8 cellular contexts compared by ENCODE assay signal in the genomic region with DNA sequence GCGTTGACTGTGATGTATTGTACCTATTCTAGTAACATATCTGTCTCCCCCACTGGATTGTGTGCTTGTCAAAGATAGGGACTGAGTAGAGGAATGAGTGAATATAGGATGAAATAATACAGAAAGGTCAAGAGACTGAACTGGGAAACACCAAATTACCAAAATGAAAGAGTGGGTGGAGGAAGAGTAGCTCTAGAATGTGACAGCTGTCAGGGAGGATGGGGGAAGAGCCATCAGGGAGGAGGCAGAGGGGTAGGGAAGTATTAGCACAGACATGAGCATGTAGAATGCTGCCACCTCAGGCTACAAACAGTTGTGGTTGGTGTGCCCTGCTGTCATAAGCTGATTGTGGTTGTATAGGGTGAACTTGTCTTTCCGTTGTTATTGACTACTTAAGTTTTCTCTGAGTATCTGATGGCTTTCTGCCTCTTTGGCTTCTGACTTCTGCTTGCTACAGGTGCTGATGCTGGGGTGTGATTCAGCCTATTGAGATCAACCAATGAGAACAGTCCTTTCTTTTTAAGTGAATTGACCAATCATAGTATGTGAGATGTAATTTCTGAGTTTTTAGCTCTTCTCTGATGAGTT. TPM values are rescaled to one million over a fixed set of nuclear protein-coding genes. Genes with fewer than 3 reads are reported as not detected.
DNase-seq lines count a peak whose midpoint lies in the region; ATAC-seq and FAIRE-seq lines count a peak whose summit lies in the region.

No MANE protein-coding gene starts in this region.

- H3K36me3 ChIP-seq in CD4-positive, CD25-positive, alpha-beta regulatory T cell (ENCODE audit: control insufficient read depth, insufficient read depth, low read length): no peaks in the 10 kb centered on the region

- H3K27ac Mint-ChIP-seq in CD4-positive, CD25-positive, alpha-beta regulatory T cell: peak overlapping the region; percentile 84 to 93 (median 86)

- H3K9me3 ChIP-seq in CD4-positive, CD25-positive, alpha-beta regulatory T cell (ENCODE audit: control insufficient read depth in 2 of 2, low read length in 2 of 2): no peaks in the 10 kb centered on the region

- peaks cover 40% of the 10 kb centered on the region for H3K4me1 ChIP-seq in CD4-positive, CD25-positive, alpha-beta regulatory T cell (ENCODE audit: control insufficient read depth, insufficient read depth, low read length, poor library complexity, severe bottlenecking)

- no peaks in the 10 kb centered on the region for H3K9me3 Mint-ChIP-seq in CD4-positive, CD25-positive, alpha-beta regulatory T cell

- peak; percentile 88 to 89 for ATAC-seq in CD4-positive, CD25-positive, alpha-beta regulatory T cell (ENCODE audit: low read depth in 2 of 2)
- ATAC-seq in GM21367 (IDR thresholded peaks at IDR 0.05; ENCODE audit: unreplicated experiment) (peak; percentile 40), esophagus mucosa (peak; percentile 59)

- DNase-seq in CD4-positive, CD25-positive, alpha-beta regulatory T cell: peak; percentile 58 to 89 (median 84)
- DNase-seq in HTR-8/SVneo (ENCODE audit: insufficient read length, low spot score) (no peak), occipital lobe (lab: John Stamatoyannopoulos, UW) (no peak), dedifferentiated amniotic fluid mesenchymal stem cell (ENCODE audit: extremely low spot score) (no peak)
- DNase-seq in activated CD4-positive, alpha-beta T cell treated with anti-CD3 and anti-CD28 coated beads for 24 hours (ENCODE audit: low read depth in 2 of 2): peak; percentile 25 to 34
- peak; percentile 40 for DNase-seq in stimulated activated CD8-positive, alpha-beta memory T cell treated with anti-CD3 and anti-CD28 coated beads, Interleukin-4, amount 100 ng/mL, for 24 hours (ENCODE audit: low read depth)

- peak overlapping the region; percentile 54 for H3K4me3 ChIP-seq in CD4-positive, CD25-positive, alpha-beta regulatory T cell (ENCODE audit: low read depth, low read length)

- peak; percentile 28 for FAIRE-seq in HTR-8/SVneo (lab: Jason Lieb, UNC)

- peak overlapping the region; percentile 84 for H3K27ac ChIP-seq in CD4-positive, CD25-positive, alpha-beta regulatory T cell (ENCODE audit: insufficient read depth, low read length, poor library complexity, severe bottlenecking)

- H3K36me3 Mint-ChIP-seq in CD4-positive, CD25-positive, alpha-beta regulatory T cell: no peaks in the 10 kb centered on the region

- H3K27me3 ChIP-seq in CD4-positive, CD25-positive, alpha-beta regulatory T cell (ENCODE audit: control insufficient read depth, insufficient read depth, low read length): no peaks in the 10 kb centered on the region

- peaks cover 35 to 55% (median 48%) of the 10 kb centered on the region in 4 donors for H3K4me1 Mint-ChIP-seq in CD4-positive, CD25-positive, alpha-beta regulatory T cell

- no peaks in the 10 kb centered on the region for H3K27me3 Mint-ChIP-seq in CD4-positive, CD25-positive, alpha-beta regulatory T cell

- H3K4me3 Mint-ChIP-seq in CD4-positive, CD25-positive, alpha-beta regulatory T cell: peak overlapping the region; percentile 8 to 71 (median 54)

RNA-seq across cellular contexts. Expression of gene CCSER2, which starts 5.6 kb away (rescaled TPM):
- 110 TPM for total RNA-seq in CD4-positive, CD25-positive, alpha-beta regulatory T cell
- polyA plus RNA-seq in CD4-positive, CD25-positive, alpha-beta regulatory T cell: 10 to 100 TPM; 45.7 to 78.5 (median 70.9) TPM
- total RNA-seq in esophagus mucosa (43.4 TPM), occipital lobe (102 TPM)

Comparison
In these comparisons a context has a peak if more than half of its experiments do, and no peak if none do; other contexts are left out.
1. DNase-seq: peak in CD4-positive, CD25-positive, alpha-beta regulatory T cell (3 of 3), activated CD4-positive, alpha-beta T cell treated with anti-CD3 and anti-CD28 coated beads for 24 hours (2 of 2) and stimulated activated CD8-positive, alpha-beta memory T cell treated with anti-CD3 and anti-CD28 coated beads, Interleukin-4, amount 100 ng/mL, for 24 hours (single experiment); none in HTR-8/SVneo (single experiment), occipital lobe (single experiment) and dedifferentiated amniotic fluid mesenchymal stem cell (single experiment).
2. Peak in every context shown above with its lines, with median percentiles within 50 percentile points of each other: ATAC-seq.